7 cellular contexts compared by ENCODE assay signal in the genomic region with DNA sequence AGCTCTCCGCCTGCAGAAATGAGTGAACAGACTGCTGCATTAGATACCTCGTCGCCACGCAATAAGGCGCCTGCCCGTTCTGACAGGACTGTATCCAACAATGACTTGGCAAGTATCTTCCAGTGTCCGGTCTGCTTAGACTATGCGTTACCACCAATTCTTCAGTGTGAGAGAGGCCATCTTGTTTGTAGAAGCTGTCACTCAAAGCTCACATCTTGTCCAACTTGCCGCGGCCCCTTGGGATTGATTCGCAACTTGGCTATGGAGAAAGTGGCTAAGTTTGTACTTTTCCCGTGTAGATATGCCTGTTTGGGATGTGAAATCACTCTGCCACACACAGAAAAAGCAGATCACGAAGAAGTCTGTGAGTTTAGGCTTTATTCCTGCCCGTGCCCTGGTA.
"Had no signal": no experiment of that assay in that cellular context is flagged by ENCODE, and none has a peak within 500 bp of the region (broad histone marks: within the 10 kb centered on the region; RNA-seq: fewer than 3 reads in every experiment).

No MANE protein-coding gene starts in this region.

- FAIRE-seq: HepG2, HTR-8/SVneo had no signal

- H3K4me3 Mint-ChIP-seq: IgD-negative memory B cell had no signal

- H3K4me1 Mint-ChIP-seq: IgD-negative memory B cell had no signal

- H3K36me3 Mint-ChIP-seq: IgD-negative memory B cell had no signal

- H3K27me3 Mint-ChIP-seq: IgD-negative memory B cell had no signal

- H3K27ac Mint-ChIP-seq: IgD-negative memory B cell had no signal

- DNase-seq: IMR-90, KBM-7, KG1 had no signal

- ATAC-seq: HepG2 had no signal

- H3K27ac ChIP-seq: HL-60 had no signal
